Comparison of ENCODE assay signal across 25 cellular contexts in genomic region chr13:97484286-97484685, GRCh38.
"Had no signal": no experiment of that assay in that cellular context is flagged by ENCODE, and none has a peak within 500 bp of the region (broad histone marks: within the 10 kb centered on the region; RNA-seq: fewer than 3 reads in every experiment).

No MANE protein-coding gene starts in this region.

- DNase-seq: stimulated activated CD4-positive, alpha-beta T cell treated with anti-CD3 and anti-CD28 coated beads, Interleukin-2, amount 100 ng/mL, for 48 hours; stimulated activated CD4-positive, alpha-beta T cell treated with anti-CD3 and anti-CD28 coated beads, Interleukin-4, amount 100 ng/mL, for 1 hour; stimulated activated CD4-positive, alpha-beta T cell treated with anti-CD3 and anti-CD28 coated beads, Interleukin-4, amount 100 ng/mL, for 24 hours; stimulated activated CD4-positive, alpha-beta T cell treated with anti-CD3 and anti-CD28 coated beads, Interleukin-4, amount 100 ng/mL, for 4 hours; stimulated activated CD8-positive, alpha-beta memory T cell treated with anti-CD3 and anti-CD28 coated beads, Interleukin-4, amount 100 ng/mL, for 48 hours; stimulated activated naive B cell treated with anti-CD40 and anti-IgM and Interleukin-4, amounts not matched to agents 10 μg/mL and 1 μg/mL and 100 μg/mL, for 72 hours; stimulated activated naive CD4-positive, alpha-beta T cell; stimulated activated naive CD4-positive, alpha-beta T cell treated with Interleukin-2 at 50 U/mL for 16 hours; stimulated activated naive CD8-positive, alpha-beta T cell treated with anti-CD3 and anti-CD28 coated beads, Interleukin-15, amount 100 ng/mL, for 72 hours; stimulated activated naive CD8-positive, alpha-beta T cell treated with anti-CD3 and anti-CD28 coated beads, Interleukin-15, Interleukin-2, amounts not matched to agents 100 U/mL and 50 U/mL, for 24 hours; stomach; substantia nigra; testis; thyroid gland; tibial artery; transverse colon; upper lobe of left lung; upper lobe of right lung; uterus had no signal

- H3K27ac ChIP-seq: stomach, suprapubic skin, testis, thoracic aorta, thyroid gland, tibial artery, tibial nerve, transverse colon, upper lobe of left lung, upper lobe of right lung, uterus had no signal

- ATAC-seq: stimulated activated effector memory CD8-positive, alpha-beta T cell treated with anti-CD3 and anti-CD28 coated beads, Interleukin-12 subunit alpha, Interleukin-12 subunit beta, amount 100 ng/mL, for 72 hours; stimulated activated memory B cell treated with anti-CD40 and anti-IgM and Interleukin-4, amounts not matched to agents 10 μg/mL and 1 μg/mL and 100 μg/mL, for 72 hours; stimulated activated naive B cell treated with anti-CD40 and anti-IgM and Interleukin-4, amounts not matched to agents 10 μg/mL and 1 μg/mL and 100 μg/mL, for 72 hours; stimulated activated naive CD8-positive, alpha-beta T cell treated with anti-CD3 and anti-CD28 coated beads, Interleukin-15, amount 100 ng/mL, for 72 hours; stimulated activated naive CD8-positive, alpha-beta T cell treated with anti-CD3 and anti-CD28 coated beads, Interleukin-15, Interleukin-2, amounts not matched to agents 100 U/mL and 50 U/mL, for 24 hours; upper lobe of right lung had no signal

- H3K4me3 ChIP-seq: stomach, suprapubic skin, testis, thoracic aorta, thyroid gland, tibial artery, tibial nerve, transverse colon, upper lobe of left lung, upper lobe of right lung, uterus, vagina had no signal

- H3K36me3 ChIP-seq: stomach, suprapubic skin, thoracic aorta, thyroid gland, tibial artery, tibial nerve, transverse colon, upper lobe of left lung, upper lobe of right lung, uterus, vagina had no signal

- H3K4me1 ChIP-seq: stomach, suprapubic skin, testis, thyroid gland, tibial nerve, transverse colon, upper lobe of left lung, upper lobe of right lung, uterus had no signal

- H3K9me3 ChIP-seq: stomach, suprapubic skin, testis, thoracic aorta, thyroid gland, tibial artery, tibial nerve, transverse colon, upper lobe of left lung, upper lobe of right lung, uterus, vagina had no signal

- H3K27me3 ChIP-seq: stomach, suprapubic skin, testis, thyroid gland, tibial artery, tibial nerve, transverse colon, upper lobe of left lung, upper lobe of right lung, uterus, vagina had no signal
